11 cellular contexts compared by ENCODE assay signal in genomic region chr1:27141266-27142003, GRCh38. TPM values are rescaled to one million over a fixed set of nuclear protein-coding genes. Genes with fewer than 3 reads are reported as not detected.
DNase-seq lines count a peak whose midpoint lies in the region; ATAC-seq and TF ChIP-seq lines count a peak whose summit lies in the region.
"Had no signal": no experiment of that assay in that cellular context is flagged by ENCODE, and none has a peak within 500 bp of the region (broad histone marks: within the 10 kb centered on the region; RNA-seq: fewer than 3 reads in every experiment).

No MANE protein-coding gene starts in this region.

- no peak overlapping the region for H3K4me3 ChIP-seq in naive thymus-derived CD4-positive, alpha-beta T cell (ENCODE audit: low read length)
- H3K4me3 ChIP-seq in lower leg skin (ENCODE audit: low read depth, poor library complexity, severe bottlenecking) = no peak overlapping the region

- peaks cover 14% of the 10 kb centered on the region for H3K36me3 Mint-ChIP-seq in activated T-helper 2 cell treated with anti-CD3 and anti-CD28 coated beads, Interferon-gamma antibody, Interleukin-2, Interleukin-4, amounts not matched to agents 10 μg/mL and 5 μg/mL and 100 μg/mL, durations not matched to agents 14 hours and 24 hours and 36 hours (ENCODE audit: low read depth)
- H3K36me3 Mint-ChIP-seq in naive thymus-derived CD4-positive, alpha-beta T cell = peaks cover 0 to 16% (median 3%) of the 10 kb centered on the region in 5 donors

- POLR2A ChIA-PET in naive thymus-derived CD4-positive, alpha-beta T cell (lab: Charles Lee) = interaction anchor here (0.8 to 14.4 kb wide), 4 partner anchors 10 to 153 kb away, joined by 3 to 202 read pairs (median 8); partner anchors contain the start of gene SLC9A1

- no peak overlapping the region for H3K4me3 Mint-ChIP-seq in activated T-helper 2 cell treated with anti-CD3 and anti-CD28 coated beads, Interferon-gamma antibody, Interleukin-2, Interleukin-4, amounts not matched to agents 10 μg/mL and 5 μg/mL and 100 μg/mL, durations not matched to agents 14 hours and 24 hours and 36 hours (ENCODE audit: low read depth)
- H3K4me3 Mint-ChIP-seq in naive thymus-derived CD4-positive, alpha-beta T cell = peak overlapping the region in 4 of 10 donors; percentile 7 to 62 (median 35)
- H3K4me3 Mint-ChIP-seq: B cell; central memory CD8-positive, alpha-beta T cell had no signal

- intact Hi-C loops in activated T-helper 2 cell treated with anti-CD3 and anti-CD28 coated beads, Interferon-gamma antibody, Interleukin-2, Interleukin-4, amounts not matched to agents 10 μg/mL and 5 μg/mL and 100 μg/mL, durations not matched to agents 14 hours and 24 hours and 36 hours (cut with micrococcal nuclease) = no loop called here
- intact Hi-C loops in naive thymus-derived CD4-positive, alpha-beta T cell (cut with micrococcal nuclease) = no loop called here
- intact Hi-C loops in lower leg skin (cut with DNase I; ENCODE audit: low total_unique reads) = loop anchor here (5.0 kb wide), 1 partner anchor 1636 kb away; no protein-coding TSS in a partner anchor

- H3K9me3 ChIP-seq in naive thymus-derived CD4-positive, alpha-beta T cell (ENCODE audit: control insufficient read depth in 2 of 3, low read length in 3 of 3) = no peaks in the 10 kb centered on the region

- no peaks in the 10 kb centered on the region for H3K27me3 Mint-ChIP-seq in activated T-helper 2 cell treated with anti-CD3 and anti-CD28 coated beads, Interferon-gamma antibody, Interleukin-2, Interleukin-4, amounts not matched to agents 10 μg/mL and 5 μg/mL and 100 μg/mL, durations not matched to agents 14 hours and 24 hours and 36 hours (ENCODE audit: low read depth)
- no peaks in the 10 kb centered on the region for H3K27me3 Mint-ChIP-seq in naive thymus-derived CD4-positive, alpha-beta T cell
- H3K27me3 Mint-ChIP-seq: B cell; central memory CD8-positive, alpha-beta T cell had no signal

- peak; percentile 79 for DNase-seq in COLO668 (lab: John Stamatoyannopoulos, UW; ENCODE audit: unreplicated experiment)
- peak; percentile 74 for DNase-seq in NCI-H1105 (lab: John Stamatoyannopoulos, UW)
- no peak for DNase-seq in activated T-helper 2 cell treated with anti-CD3 and anti-CD28 coated beads, Interferon-gamma antibody, Interleukin-2, Interleukin-4, amounts not matched to agents 10 μg/mL and 5 μg/mL and 100 μg/mL, durations not matched to agents 14 hours and 24 hours and 36 hours (ENCODE audit: low spot score)
- DNase-seq in naive thymus-derived CD4-positive, alpha-beta T cell = no peak
- DNase-seq in DMS114 treated with DMSO at 0.1 percent for 48 hours (lab: John Stamatoyannopoulos, UW; ENCODE audit: unreplicated experiment) = no peak
- no peak for DNase-seq in NCI-H524 (lab: John Stamatoyannopoulos, UW)
- DNase-seq in lower leg skin (ENCODE audit: low spot score in 2 of 2) = no peak
- DNase-seq in SKM-1 (lab: John Stamatoyannopoulos, UW; ENCODE audit: unreplicated experiment) = no peak
- DNase-seq: activated T-cell treated with anti-CD3 and anti-CD28 coated beads, Interleukin-2, amount 50 U/mL, for 48 hours had no signal

- no peak for TF ChIP-seq CTCF in lower leg skin (IDR thresholded peaks at IDR 0.05)

- ATAC-seq in naive thymus-derived CD4-positive, alpha-beta T cell = no peak

- 53 to 57% methylated on average over 9 of the region's 9 CpGs for WGBS in lower leg skin, 2 donors

- H3K27me3 ChIP-seq in naive thymus-derived CD4-positive, alpha-beta T cell (ENCODE audit: control insufficient read depth in 2 of 2, insufficient read depth in 2 of 2, low read length in 2 of 2) = no peaks in the 10 kb centered on the region

- TF ChIP-seq POLR2A in lower leg skin (IDR thresholded peaks at IDR 0.05) = no peak

- no peaks in the 10 kb centered on the region for H3K9me3 Mint-ChIP-seq in activated T-helper 2 cell treated with anti-CD3 and anti-CD28 coated beads, Interferon-gamma antibody, Interleukin-2, Interleukin-4, amounts not matched to agents 10 μg/mL and 5 μg/mL and 100 μg/mL, durations not matched to agents 14 hours and 24 hours and 36 hours
- peaks cover 0 to 2% (median 0%) of the 10 kb centered on the region in 11 donors for H3K9me3 Mint-ChIP-seq in naive thymus-derived CD4-positive, alpha-beta T cell
- H3K9me3 Mint-ChIP-seq: central memory CD8-positive, alpha-beta T cell had no signal

- H3K27ac ChIP-seq in naive thymus-derived CD4-positive, alpha-beta T cell (ENCODE audit: low read depth, low read length) = peak overlapping the region; percentile 60

- H3K27ac Mint-ChIP-seq in activated T-helper 2 cell treated with anti-CD3 and anti-CD28 coated beads, Interferon-gamma antibody, Interleukin-2, Interleukin-4, amounts not matched to agents 10 μg/mL and 5 μg/mL and 100 μg/mL, durations not matched to agents 14 hours and 24 hours and 36 hours = peak overlapping the region; percentile 24
- H3K27ac Mint-ChIP-seq in naive thymus-derived CD4-positive, alpha-beta T cell = peak overlapping the region in 8 of 9 donors; percentile 86 to 99 (median 93)
- H3K27ac Mint-ChIP-seq: B cell had no signal

- peaks cover 35% of the 10 kb centered on the region for H3K4me1 Mint-ChIP-seq in activated T-helper 2 cell treated with anti-CD3 and anti-CD28 coated beads, Interferon-gamma antibody, Interleukin-2, Interleukin-4, amounts not matched to agents 10 μg/mL and 5 μg/mL and 100 μg/mL, durations not matched to agents 14 hours and 24 hours and 36 hours (ENCODE audit: low read depth)
- peaks cover 54 to 92% (median 74%) of the 10 kb centered on the region in 7 donors for H3K4me1 Mint-ChIP-seq in naive thymus-derived CD4-positive, alpha-beta T cell

- peaks cover 15 to 40% of the 10 kb centered on the region in 2 donors for H3K4me1 ChIP-seq in naive thymus-derived CD4-positive, alpha-beta T cell (ENCODE audit: control insufficient read depth in 2 of 2, insufficient read depth in 2 of 2, low read length in 2 of 2)

- H3K36me3 ChIP-seq in naive thymus-derived CD4-positive, alpha-beta T cell (ENCODE audit: control insufficient read depth in 2 of 3, insufficient read depth in 3 of 3, low read length in 3 of 3) = peaks cover 0 to 4% (median 0%) of the 10 kb centered on the region in 3 experiments

- CTCF ChIA-PET in naive thymus-derived CD4-positive, alpha-beta T cell (lab: Charles Lee) = interaction anchor here (0.6 to 3.1 kb wide), 4 partner anchors 13 to 105 kb away, joined by 3 to 18 read pairs (median 6); partner anchors contain the start of gene SLC9A1

RNA-seq across cellular contexts. Expression of gene SLC9A1, which starts 13.5 kb away (rescaled TPM):
- 23.7 and 27.2 TPM in 2 replicates for total RNA-seq in activated T-helper 2 cell treated with anti-CD3 and anti-CD28 coated beads, Interferon-gamma antibody, Interleukin-2, Interleukin-4, amounts not matched to agents 10 μg/mL and 5 μg/mL and 100 μg/mL, durations not matched to agents 14 hours and 24 hours and 36 hours
- 10 to 100 TPM; 13.2 to 25.7 (median 21.1) TPM for total RNA-seq in naive thymus-derived CD4-positive, alpha-beta T cell
- 10 to 100 TPM in 1 of 2 donors, 1 to 10 TPM in 1; 7.1 to 18.2 TPM for polyA plus RNA-seq in naive thymus-derived CD4-positive, alpha-beta T cell
- total RNA-seq in lower leg skin = 10 to 100 TPM; 10.9 to 19.4 (median 13.2) TPM

Comparison
In these comparisons a context has a peak if more than half of its experiments do, and no peak if none do; other contexts are left out.
1. DNase-seq: peak in COLO668 (single experiment) and NCI-H1105 (single experiment); none in activated T-helper 2 cell treated with anti-CD3 and anti-CD28 coated beads, Interferon-gamma antibody, Interleukin-2, Interleukin-4, amounts not matched to agents 10 μg/mL and 5 μg/mL and 100 μg/mL, durations not matched to agents 14 hours and 24 hours and 36 hours (single experiment), naive thymus-derived CD4-positive, alpha-beta T cell (0 of 9), DMS114 treated with DMSO at 0.1 percent for 48 hours (single experiment), NCI-H524 (0 of 2), lower leg skin (0 of 2) and SKM-1 (single experiment).